In the genomic region with DNA sequence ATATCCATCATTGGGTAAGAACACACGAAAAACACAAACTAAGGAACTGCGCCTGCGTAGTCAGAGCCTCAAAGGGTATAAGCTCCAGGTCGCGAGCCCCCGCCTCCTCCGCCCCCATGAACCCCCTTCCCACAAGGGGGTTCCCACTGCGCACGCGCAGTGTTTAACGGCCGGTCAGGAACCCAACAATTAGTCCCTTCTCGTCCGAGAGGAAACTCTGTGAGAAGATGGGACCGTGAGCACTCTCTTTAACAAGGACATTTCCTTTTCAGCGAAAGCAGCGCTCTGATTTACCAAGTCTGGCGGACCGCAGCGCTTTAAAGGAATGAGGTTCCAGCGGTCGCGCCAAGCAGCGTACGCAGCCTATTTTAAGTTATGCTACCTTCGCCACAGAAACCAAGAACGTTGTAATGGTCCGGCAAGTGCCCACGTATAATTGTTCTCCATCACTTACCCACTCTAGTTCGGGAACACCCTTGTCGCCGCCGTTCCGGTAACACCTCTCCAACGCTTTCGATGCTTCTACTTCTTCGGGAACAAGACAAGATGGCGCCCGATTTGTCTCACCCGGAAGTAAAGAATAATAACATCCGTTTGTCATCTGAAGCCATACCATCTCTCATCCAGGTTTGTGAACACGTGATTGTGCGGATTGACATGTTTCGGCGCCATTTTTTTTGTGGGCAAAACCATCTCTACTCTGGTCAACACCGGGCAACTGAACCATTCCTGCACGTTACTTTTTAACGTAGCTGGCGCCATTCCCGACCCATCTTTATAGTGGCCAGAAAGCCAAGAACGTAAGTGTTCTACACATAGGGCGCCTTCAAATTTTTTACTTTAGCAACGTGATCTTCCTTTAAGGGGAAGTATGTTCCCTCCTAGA, we compare ENCODE assay signal across 8 cellular contexts. TPM values are rescaled to one million over a fixed set of nuclear protein-coding genes. Genes with fewer than 3 reads are reported as not detected.
A peak's percentile ranks its signal among the peaks of the same experiment; 100 is the strongest.
DNase-seq lines count a peak whose midpoint lies in the region; ATAC-seq, FAIRE-seq and TF ChIP-seq lines count a peak whose summit lies in the region.

A gene with protein sequence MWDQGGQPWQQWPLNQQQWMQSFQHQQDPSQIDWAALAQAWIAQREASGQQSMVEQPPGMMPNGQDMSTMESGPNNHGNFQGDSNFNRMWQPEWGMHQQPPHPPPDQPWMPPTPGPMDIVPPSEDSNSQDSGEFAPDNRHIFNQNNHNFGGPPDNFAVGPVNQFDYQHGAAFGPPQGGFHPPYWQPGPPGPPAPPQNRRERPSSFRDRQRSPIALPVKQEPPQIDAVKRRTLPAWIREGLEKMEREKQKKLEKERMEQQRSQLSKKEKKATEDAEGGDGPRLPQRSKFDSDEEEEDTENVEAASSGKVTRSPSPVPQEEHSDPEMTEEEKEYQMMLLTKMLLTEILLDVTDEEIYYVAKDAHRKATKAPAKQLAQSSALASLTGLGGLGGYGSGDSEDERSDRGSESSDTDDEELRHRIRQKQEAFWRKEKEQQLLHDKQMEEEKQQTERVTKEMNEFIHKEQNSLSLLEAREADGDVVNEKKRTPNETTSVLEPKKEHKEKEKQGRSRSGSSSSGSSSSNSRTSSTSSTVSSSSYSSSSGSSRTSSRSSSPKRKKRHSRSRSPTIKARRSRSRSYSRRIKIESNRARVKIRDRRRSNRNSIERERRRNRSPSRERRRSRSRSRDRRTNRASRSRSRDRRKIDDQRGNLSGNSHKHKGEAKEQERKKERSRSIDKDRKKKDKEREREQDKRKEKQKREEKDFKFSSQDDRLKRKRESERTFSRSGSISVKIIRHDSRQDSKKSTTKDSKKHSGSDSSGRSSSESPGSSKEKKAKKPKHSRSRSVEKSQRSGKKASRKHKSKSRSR (minus strand): TSS at position 548 of the 886 bp plus-strand sequence. CDS start 10,649 bp downstream, outside the sequence.

- H3K36me3 ChIP-seq in kidney (ENCODE audit: control insufficient read depth in 1 of 2, insufficient read depth in 2 of 2, low read length in 2 of 2) = no peaks in the 10 kb centered on the region

- peaks cover 55% of the 10 kb centered on the region for H3K4me1 Mint-ChIP-seq in chondrocyte (ENCODE audit: low read depth)

- peaks cover 25 to 32% of the 10 kb centered on the region in 2 donors for H3K4me1 ChIP-seq in kidney (ENCODE audit: control insufficient read depth in 1 of 2, insufficient read depth in 1 of 2, low read depth in 1 of 2, low read length in 2 of 2)

- H3K27me3 Mint-ChIP-seq in chondrocyte (ENCODE audit: low read depth) = no peaks in the 10 kb centered on the region

- FAIRE-seq in kidney (lab: Jason Lieb, UNC) = peak; percentile 90

- peak within 1 kb of the TSS; percentile 99 for H3K27ac Mint-ChIP-seq in chondrocyte (ENCODE audit: unreplicated experiment)

- no peaks in the 10 kb centered on the region for H3K9me3 ChIP-seq in kidney (ENCODE audit: control insufficient read depth in 1 of 2, low read length in 2 of 2)

- peak; percentile 78 for TF ChIP-seq POLR2A in GM19193 (IDR thresholded peaks at IDR 0.05; ENCODE audit: extremely low read depth, insufficient read depth, insufficient read length)

- peak; percentile 94 for ATAC-seq in HG03439 (IDR thresholded peaks at IDR 0.05; ENCODE audit: unreplicated experiment)

- intact Hi-C loops in kidney (cut with DNase I) = no loop called here

- peak within 1 kb of the TSS; percentile 84 for H3K4me3 Mint-ChIP-seq in chondrocyte (ENCODE audit: unreplicated experiment)

- DNase-seq in AML-193 (lab: John Stamatoyannopoulos, UW) = peak; percentile 98 to 99
- DNase-seq in NCI-H510A treated with DMSO at 0.1 percent for 48 hours (lab: John Stamatoyannopoulos, UW) = peak; percentile 85
- peak; percentile 66 to 73 for DNase-seq in activated CD4-positive, alpha-beta T cell treated with anti-CD3 and anti-CD28 coated beads for 24 hours (ENCODE audit: low read depth in 2 of 2)
- DNase-seq in chondrocyte (ENCODE audit: low spot score) = no peak
- DNase-seq in kidney = peak; percentile 93
- peak; percentile 88 for DNase-seq in stimulated activated CD4-positive, alpha-beta T cell treated with anti-CD3 and anti-CD28 coated beads, Interleukin-15, amount 100 ng/mL, for 24 hours

- H3K36me3 Mint-ChIP-seq in chondrocyte (ENCODE audit: low read depth) = no peaks in the 10 kb centered on the region

- H3K9me3 Mint-ChIP-seq in chondrocyte (ENCODE audit: low read depth) = no peaks in the 10 kb centered on the region

- no peak for TF ChIP-seq CTCF in chondrocyte (IDR thresholded peaks at IDR 0.05)
- no peak for TF ChIP-seq CTCF in kidney (IDR thresholded peaks at IDR 0.05; ENCODE audit: borderline replicate concordance, extremely low read depth, insufficient read depth)

- H3K4me3 ChIP-seq in kidney (ENCODE audit: low read length in 2 of 2) = peak within 1 kb of the TSS; percentile 83 to 90

- H3K27ac ChIP-seq in kidney (ENCODE audit: low read depth in 2 of 2, low read length in 2 of 2) = peak within 1 kb of the TSS; percentile 98 to 99

- H3K9ac ChIP-seq in kidney (ENCODE audit: low read length in 2 of 2) = peak within 1 kb of the TSS; percentile 86 to 95

RNA-seq across cellular contexts. Expression of the gene that starts here (rescaled TPM):
- total RNA-seq in chondrocyte (49.3 to 69.5 TPM (median 53.5 TPM) in 3 replicates), kidney (97.1 TPM)
- polyA plus RNA-seq in kidney (ENCODE audit: insufficient read depth, low read depth, low replicate concordance) = 69.8 TPM
